Comparison of ENCODE assay signal across 11 cellular contexts in genomic region chr2:50347355-50348044, GRCh38.
DNase-seq lines count a peak whose midpoint lies in the region; ATAC-seq and TF ChIP-seq lines count a peak whose summit lies in the region.
"Had no signal": no experiment of that assay in that cellular context is flagged by ENCODE, and none has a peak within 500 bp of the region (broad histone marks: within the 10 kb centered on the region; RNA-seq: fewer than 3 reads in every experiment).

No MANE protein-coding gene starts in this region.

- H3K36me3 ChIP-seq in BE2C (no peaks in the 10 kb centered on the region), mesendoderm (ENCODE audit: control insufficient read depth, insufficient read depth, low read length) (no peaks in the 10 kb centered on the region)

- no peaks in the 10 kb centered on the region for H3K79me2 ChIP-seq in mesendoderm (ENCODE audit: control insufficient read depth, insufficient read depth, low read length)

- H3K4me1 Mint-ChIP-seq in natural killer cell = no peaks in the 10 kb centered on the region
- H3K4me1 Mint-ChIP-seq in stimulated activated naive CD8-positive, alpha-beta T cell treated with anti-CD3 and anti-CD28 coated beads, Interleukin-15, amount 100 ng/mL, for 72 hours = no peaks in the 10 kb centered on the region
- H3K4me1 Mint-ChIP-seq: activated CD4-positive, alpha-beta memory T cell treated with anti-CD3 and anti-CD28 coated beads, Interleukin-2, amount 10 ng/mL, durations not matched to agents 7 days and 5 days; B cell had no signal

- no peak overlapping the region for H4K5ac ChIP-seq in mesendoderm (ENCODE audit: low read length)

- peaks cover 18 to 23% of the 10 kb centered on the region in 2 donors for H3K27me3 Mint-ChIP-seq in natural killer cell (ENCODE audit: low read depth in 2 of 2)
- H3K27me3 Mint-ChIP-seq in stimulated activated naive CD8-positive, alpha-beta T cell treated with anti-CD3 and anti-CD28 coated beads, Interleukin-15, amount 100 ng/mL, for 72 hours = peaks cover 38% of the 10 kb centered on the region

- H3K27me3 ChIP-seq in BE2C (peaks cover 6% of the 10 kb centered on the region), mesendoderm (ENCODE audit: insufficient read depth, low read length, poor library complexity) (peaks cover 2% of the 10 kb centered on the region)

- H3K4me3 ChIP-seq in BE2C (ENCODE audit: low read depth, low read length) (peak overlapping the region; percentile 58), mesendoderm (ENCODE audit: low read length) (peak overlapping the region; percentile 39)

- H2BK120ac ChIP-seq in mesendoderm (ENCODE audit: low read depth, low read length) = no peak overlapping the region

- H3K9me3 ChIP-seq in BE2C = no peaks in the 10 kb centered on the region

- DNase-seq in BE2C (peak; percentile 40), NCI-H1105 treated with DMSO at 0.1 percent for 48 hours (lab: John Stamatoyannopoulos, UW) (peak; percentile 64), cerebellum (ENCODE audit: low spot score) (peak; percentile 32), mesendoderm (peak; percentile 57), natural killer cell (no peak), posterior vena cava (ENCODE audit: low spot score) (no peak)
- no peak for DNase-seq in activated naive CD4-positive, alpha-beta T cell treated with anti-CD3 and anti-CD28 coated beads, Interleukin-2, amount 50 U/mL, for 16 hours
- no peak for DNase-seq in stimulated activated naive CD8-positive, alpha-beta T cell treated with anti-CD3 and anti-CD28 coated beads, Interleukin-15, amount 100 ng/mL, for 72 hours
- DNase-seq: activated CD4-positive, alpha-beta memory T cell treated with anti-CD3 and anti-CD28 coated beads, Interleukin-2, amount 10 ng/mL, durations not matched to agents 7 days and 5 days; NCI-H226 had no signal

- H3K4me2 ChIP-seq in mesendoderm (ENCODE audit: low read length) = peak overlapping the region; percentile 89

- H3K18ac ChIP-seq in mesendoderm (ENCODE audit: low read length) = no peak overlapping the region

- no peak overlapping the region for H2BK15ac ChIP-seq in mesendoderm (replicated peaks; ENCODE audit: low read depth)

- H3K79me1 ChIP-seq in mesendoderm (ENCODE audit: low read length) = no peaks in the 10 kb centered on the region

- no peak for ATAC-seq in natural killer cell
- no peak for ATAC-seq in stimulated activated naive CD8-positive, alpha-beta T cell treated with anti-CD3 and anti-CD28 coated beads, Interleukin-15, amount 100 ng/mL, for 72 hours

- no peak overlapping the region for H2AK5ac ChIP-seq in mesendoderm (ENCODE audit: low read length)

- H3K4ac ChIP-seq in mesendoderm (ENCODE audit: low read depth, low read length) = no peak overlapping the region

- no peak overlapping the region for H3K27ac Mint-ChIP-seq in natural killer cell
- no peak overlapping the region for H3K27ac Mint-ChIP-seq in stimulated activated naive CD8-positive, alpha-beta T cell treated with anti-CD3 and anti-CD28 coated beads, Interleukin-15, amount 100 ng/mL, for 72 hours
- H3K27ac Mint-ChIP-seq: activated CD4-positive, alpha-beta memory T cell treated with anti-CD3 and anti-CD28 coated beads, Interleukin-2, amount 10 ng/mL, durations not matched to agents 7 days and 5 days; B cell had no signal

- peak overlapping the region; percentile 45 for H3K23ac ChIP-seq in mesendoderm (ENCODE audit: low read length)

- no peak overlapping the region for H2BK5ac ChIP-seq in mesendoderm (ENCODE audit: low read length)

- H3K9ac ChIP-seq in mesendoderm (ENCODE audit: low read length) = peak overlapping the region; percentile 49

- H3K4me1 ChIP-seq in BE2C (no peaks in the 10 kb centered on the region), mesendoderm (ENCODE audit: control insufficient read depth, low read depth, low read length) (no peaks in the 10 kb centered on the region)

- intact Hi-C loops in natural killer cell (cut with micrococcal nuclease) (no loop called here), posterior vena cava (cut with DNase I) (no loop called here)

- H3K4me3 Mint-ChIP-seq in natural killer cell = no peak overlapping the region
- no peak overlapping the region for H3K4me3 Mint-ChIP-seq in stimulated activated naive CD8-positive, alpha-beta T cell treated with anti-CD3 and anti-CD28 coated beads, Interleukin-15, amount 100 ng/mL, for 72 hours
- H3K4me3 Mint-ChIP-seq: activated CD4-positive, alpha-beta memory T cell treated with anti-CD3 and anti-CD28 coated beads, Interleukin-2, amount 10 ng/mL, durations not matched to agents 7 days and 5 days; B cell had no signal

- no peaks in the 10 kb centered on the region for H3K36me3 Mint-ChIP-seq in natural killer cell

- no peak overlapping the region for H4K8ac ChIP-seq in mesendoderm (ENCODE audit: low read depth, low read length)

- no peak overlapping the region for H3K27ac ChIP-seq in mesendoderm (ENCODE audit: low read depth, low read length)

- WGBS in mesendoderm (ENCODE audit: extremely low coverage, insufficient coverage, low lambda C conversion rate) = no CpG with 5 or more reads among the region's 42 CpGs

- TF ChIP-seq CTCF in BE2C (IDR thresholded peaks at IDR 0.05; ENCODE audit: low read depth, low read length) = no peak
- no peak for TF ChIP-seq CTCF in natural killer cell (IDR thresholded peaks at IDR 0.05)

- peak overlapping the region; percentile 70 for H3K56ac ChIP-seq in mesendoderm (ENCODE audit: low read length)

- H3K9me3 Mint-ChIP-seq in natural killer cell = peaks cover 2 to 4% of the 10 kb centered on the region in 2 donors
- H3K9me3 Mint-ChIP-seq in stimulated activated naive CD8-positive, alpha-beta T cell treated with anti-CD3 and anti-CD28 coated beads, Interleukin-15, amount 100 ng/mL, for 72 hours = no peaks in the 10 kb centered on the region
- H3K9me3 Mint-ChIP-seq: activated CD4-positive, alpha-beta memory T cell treated with anti-CD3 and anti-CD28 coated beads, Interleukin-2, amount 10 ng/mL, durations not matched to agents 7 days and 5 days had no signal

Comparison
In these comparisons a context has a peak if more than half of its experiments do, and no peak if none do; other contexts are left out.
1. DNase-seq: peak in BE2C (single experiment), NCI-H1105 treated with DMSO at 0.1 percent for 48 hours (single experiment), cerebellum (single experiment) and mesendoderm (single experiment); none in natural killer cell (single experiment), posterior vena cava (single experiment), activated naive CD4-positive, alpha-beta T cell treated with anti-CD3 and anti-CD28 coated beads, Interleukin-2, amount 50 U/mL, for 16 hours (single experiment) and stimulated activated naive CD8-positive, alpha-beta T cell treated with anti-CD3 and anti-CD28 coated beads, Interleukin-15, amount 100 ng/mL, for 72 hours (0 of 2).